In genomic region chr10:80452688-80453391, GRCh38 we compare ENCODE assay signal across 1 cellular context.
TF ChIP-seq lines count a peak whose summit lies in the region.

No MANE protein-coding gene starts in this region.

TF ChIP-seq in GM12878, 131 proteins besides CTCF, POLR2A, EP300 and RAD21:
- TF ChIP-seq ZNF384 (IDR thresholded peaks at IDR 0.05; ENCODE audit: borderline replicate concordance, low read depth, low read length) (no peak), DPF2 (IDR thresholded peaks at IDR 0.05) (no peak), ATF3 (IDR thresholded peaks at IDR 0.05; ENCODE audit: borderline replicate concordance, extremely low read depth, low read depth, low read length) (no peak), SMC3 (IDR thresholded peaks at IDR 0.05; ENCODE audit: borderline replicate concordance, low read length) (no peak), NFYA (IDR thresholded peaks at IDR 0.05; ENCODE audit: borderline replicate concordance, low read depth, low read length) (no peak), HDAC2 (IDR thresholded peaks at IDR 0.05) (no peak)
- TF ChIP-seq, protein P1, sequence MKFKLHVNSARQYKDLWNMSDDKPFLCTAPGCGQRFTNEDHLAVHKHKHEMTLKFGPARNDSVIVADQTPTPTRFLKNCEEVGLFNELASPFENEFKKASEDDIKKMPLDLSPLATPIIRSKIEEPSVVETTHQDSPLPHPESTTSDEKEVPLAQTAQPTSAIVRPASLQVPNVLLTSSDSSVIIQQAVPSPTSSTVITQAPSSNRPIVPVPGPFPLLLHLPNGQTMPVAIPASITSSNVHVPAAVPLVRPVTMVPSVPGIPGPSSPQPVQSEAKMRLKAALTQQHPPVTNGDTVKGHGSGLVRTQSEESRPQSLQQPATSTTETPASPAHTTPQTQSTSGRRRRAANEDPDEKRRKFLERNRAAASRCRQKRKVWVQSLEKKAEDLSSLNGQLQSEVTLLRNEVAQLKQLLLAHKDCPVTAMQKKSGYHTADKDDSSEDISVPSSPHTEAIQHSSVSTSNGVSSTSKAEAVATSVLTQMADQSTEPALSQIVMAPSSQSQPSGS (IDR thresholded peaks at IDR 0.05; ENCODE audit: low read length): no peak
